ENCODE assay signal across 1 cellular context in the genomic region with DNA sequence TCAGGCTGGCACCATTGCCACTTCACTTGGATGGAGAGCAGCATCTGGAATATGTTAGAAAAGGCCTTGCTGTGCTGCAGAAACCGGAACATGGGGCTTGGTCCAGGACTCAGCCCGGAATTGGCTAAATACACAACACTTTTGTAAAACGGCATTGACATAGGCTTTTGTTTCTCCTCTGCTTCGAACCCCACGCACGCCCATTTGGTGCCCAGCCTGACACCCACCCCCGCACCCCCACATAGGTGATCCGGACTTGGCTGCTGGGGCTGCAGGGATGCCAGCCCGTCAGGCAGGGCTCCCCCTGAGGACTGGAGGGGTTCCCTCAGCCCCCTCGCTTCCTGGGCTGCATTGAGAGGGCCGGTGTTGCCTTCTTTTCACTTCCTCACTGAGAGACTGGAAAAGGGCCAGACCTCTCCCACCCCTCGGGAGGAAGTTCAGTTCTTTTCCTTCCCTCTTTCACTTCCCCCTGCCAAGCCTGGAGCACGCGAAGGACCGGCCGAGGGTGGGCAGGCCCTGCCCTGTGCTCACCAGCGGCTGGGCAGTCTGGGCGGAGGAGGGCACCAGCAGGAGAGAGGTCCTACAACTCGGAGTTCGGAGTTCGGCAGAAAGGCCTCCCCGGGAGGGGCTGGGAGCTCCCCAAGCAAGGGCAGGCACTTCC.
TF ChIP-seq lines count a peak whose summit lies in the region.

No MANE protein-coding gene starts in this region.

TF ChIP-seq in GM23338, 12 proteins besides CTCF, POLR2A, EP300 and RAD21 (continued from another document):
- TF ChIP-seq, protein P1, sequence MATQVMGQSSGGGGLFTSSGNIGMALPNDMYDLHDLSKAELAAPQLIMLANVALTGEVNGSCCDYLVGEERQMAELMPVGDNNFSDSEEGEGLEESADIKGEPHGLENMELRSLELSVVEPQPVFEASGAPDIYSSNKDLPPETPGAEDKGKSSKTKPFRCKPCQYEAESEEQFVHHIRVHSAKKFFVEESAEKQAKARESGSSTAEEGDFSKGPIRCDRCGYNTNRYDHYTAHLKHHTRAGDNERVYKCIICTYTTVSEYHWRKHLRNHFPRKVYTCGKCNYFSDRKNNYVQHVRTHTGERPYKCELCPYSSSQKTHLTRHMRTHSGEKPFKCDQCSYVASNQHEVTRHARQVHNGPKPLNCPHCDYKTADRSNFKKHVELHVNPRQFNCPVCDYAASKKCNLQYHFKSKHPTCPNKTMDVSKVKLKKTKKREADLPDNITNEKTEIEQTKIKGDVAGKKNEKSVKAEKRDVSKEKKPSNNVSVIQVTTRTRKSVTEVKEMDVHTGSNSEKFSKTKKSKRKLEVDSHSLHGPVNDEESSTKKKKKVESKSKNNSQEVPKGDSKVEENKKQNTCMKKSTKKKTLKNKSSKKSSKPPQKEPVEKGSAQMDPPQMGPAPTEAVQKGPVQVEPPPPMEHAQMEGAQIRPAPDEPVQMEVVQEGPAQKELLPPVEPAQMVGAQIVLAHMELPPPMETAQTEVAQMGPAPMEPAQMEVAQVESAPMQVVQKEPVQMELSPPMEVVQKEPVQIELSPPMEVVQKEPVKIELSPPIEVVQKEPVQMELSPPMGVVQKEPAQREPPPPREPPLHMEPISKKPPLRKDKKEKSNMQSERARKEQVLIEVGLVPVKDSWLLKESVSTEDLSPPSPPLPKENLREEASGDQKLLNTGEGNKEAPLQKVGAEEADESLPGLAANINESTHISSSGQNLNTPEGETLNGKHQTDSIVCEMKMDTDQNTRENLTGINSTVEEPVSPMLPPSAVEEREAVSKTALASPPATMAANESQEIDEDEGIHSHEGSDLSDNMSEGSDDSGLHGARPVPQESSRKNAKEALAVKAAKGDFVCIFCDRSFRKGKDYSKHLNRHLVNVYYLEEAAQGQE (IDR thresholded peaks at IDR 0.05; ENCODE audit: unreplicated experiment), result no peak
TF ChIP-seq in GM23338: peak in this region for 0.
